9 cellular contexts compared by ENCODE assay signal in the genomic region with DNA sequence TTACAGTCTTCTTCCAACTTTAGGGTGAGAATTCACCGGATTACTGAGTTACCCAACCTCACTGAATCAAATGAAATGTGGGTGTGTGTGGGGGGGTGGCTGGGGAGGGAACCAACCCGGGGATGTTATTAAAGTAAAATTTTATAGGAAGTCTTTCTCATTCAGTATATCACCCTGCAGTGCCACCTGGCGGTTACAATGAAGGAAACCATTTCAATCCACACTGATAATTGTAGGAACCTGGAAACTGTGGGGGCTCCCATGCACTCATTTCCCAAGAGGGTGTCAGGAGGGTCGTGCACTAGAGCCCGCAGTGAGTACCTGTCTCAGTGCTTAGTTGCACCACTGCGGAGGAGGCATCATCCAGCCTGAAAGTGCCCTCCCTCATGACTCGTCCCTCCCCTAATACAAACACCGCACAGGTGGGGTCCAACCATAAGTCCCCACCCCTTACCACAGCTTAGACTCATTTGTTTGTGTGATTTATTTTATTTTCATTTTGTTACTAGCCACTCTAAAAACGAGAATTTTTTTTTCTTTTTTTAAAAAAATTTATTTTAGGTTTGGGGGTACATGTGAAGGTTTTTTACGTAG. TPM values are rescaled to one million over a fixed set of nuclear protein-coding genes. Genes with fewer than 3 reads are reported as not detected.
DNase-seq lines count a peak whose midpoint lies in the region; ATAC-seq and TF ChIP-seq lines count a peak whose summit lies in the region.
"Had no signal": no experiment of that assay in that cellular context is flagged by ENCODE, and none has a peak within 500 bp of the region (broad histone marks: within the 10 kb centered on the region; RNA-seq: fewer than 3 reads in every experiment).

No MANE protein-coding gene starts in this region.

- TF ChIP-seq CTCF in liver (IDR thresholded peaks at IDR 0.05; ENCODE audit: low read depth, low read length, missing input control) = peak; percentile 55

- ATAC-seq in HG03342 (IDR thresholded peaks at IDR 0.05; ENCODE audit: unreplicated experiment) = no peak
- ATAC-seq: activated naive CD4-positive, alpha-beta T cell treated with anti-CD3 and anti-CD28 coated beads, Interleukin-2, amount 50 U/mL, for 72 hours had no signal

- H3K4me3 ChIP-seq in liver (ENCODE audit: low read depth in 1 of 3, low read length in 3 of 3) = no peak overlapping the region

- no peaks in the 10 kb centered on the region for H3K9me3 ChIP-seq in liver (ENCODE audit: control insufficient read depth in 4 of 4, low read length in 3 of 4)

- peak; percentile 66 to 75 for TF ChIP-seq RAD21 in liver (IDR thresholded peaks at IDR 0.05)

- no peak overlapping the region for H3K9ac ChIP-seq in liver (ENCODE audit: low read depth in 1 of 2, low read length in 2 of 2)

- H3K4me1 ChIP-seq in liver (ENCODE audit: control insufficient read depth in 4 of 4, insufficient read depth in 4 of 4, low read length in 3 of 4) = no peaks in the 10 kb centered on the region

- DNase-seq in GF-D8 (lab: John Stamatoyannopoulos, UW) (peak; percentile 6), LoVo (ENCODE audit: low spot score) (peak; percentile 61), T-helper 9 cell (peak; percentile 4), cerebellar cortex (ENCODE audit: low spot score) (peak; percentile 33), T1000 (lab: John Stamatoyannopoulos, UW) (no peak)
- DNase-seq in stimulated activated CD8-positive, alpha-beta memory T cell treated with anti-CD3 and anti-CD28 coated beads, Interleukin-4, amount 100 ng/mL, for 4 hours (ENCODE audit: low read depth in 2 of 2, low spot score in 1 of 2) = peak; percentile 4 to 15

- no peak overlapping the region for H3K27ac ChIP-seq in liver (ENCODE audit: low read depth in 1 of 2, low read length in 2 of 2)

- H3K27me3 ChIP-seq in liver (ENCODE audit: control insufficient read depth in 4 of 4, insufficient read depth in 4 of 4, low read length in 3 of 4) = peaks cover 0 to 5% (median 0%) of the 10 kb centered on the region in 4 donors

- no peaks in the 10 kb centered on the region for H3K36me3 ChIP-seq in liver (ENCODE audit: control insufficient read depth in 4 of 4, insufficient read depth in 3 of 4, low read depth in 1 of 4, low read length in 3 of 4)

- 29% methylated on average over 10 of the region's 10 CpGs for WGBS in liver

TF ChIP-seq in liver, 16 proteins besides CTCF, POLR2A, EP300 and RAD21:
- TF ChIP-seq NR2F2 (IDR thresholded peaks at IDR 0.05) = no peak
- TF ChIP-seq HNF4G (IDR thresholded peaks at IDR 0.05) = no peak
- no peak for TF ChIP-seq HNF4A (conservative IDR thresholded peaks at IDR 0.05)
- TF ChIP-seq, protein P1, sequence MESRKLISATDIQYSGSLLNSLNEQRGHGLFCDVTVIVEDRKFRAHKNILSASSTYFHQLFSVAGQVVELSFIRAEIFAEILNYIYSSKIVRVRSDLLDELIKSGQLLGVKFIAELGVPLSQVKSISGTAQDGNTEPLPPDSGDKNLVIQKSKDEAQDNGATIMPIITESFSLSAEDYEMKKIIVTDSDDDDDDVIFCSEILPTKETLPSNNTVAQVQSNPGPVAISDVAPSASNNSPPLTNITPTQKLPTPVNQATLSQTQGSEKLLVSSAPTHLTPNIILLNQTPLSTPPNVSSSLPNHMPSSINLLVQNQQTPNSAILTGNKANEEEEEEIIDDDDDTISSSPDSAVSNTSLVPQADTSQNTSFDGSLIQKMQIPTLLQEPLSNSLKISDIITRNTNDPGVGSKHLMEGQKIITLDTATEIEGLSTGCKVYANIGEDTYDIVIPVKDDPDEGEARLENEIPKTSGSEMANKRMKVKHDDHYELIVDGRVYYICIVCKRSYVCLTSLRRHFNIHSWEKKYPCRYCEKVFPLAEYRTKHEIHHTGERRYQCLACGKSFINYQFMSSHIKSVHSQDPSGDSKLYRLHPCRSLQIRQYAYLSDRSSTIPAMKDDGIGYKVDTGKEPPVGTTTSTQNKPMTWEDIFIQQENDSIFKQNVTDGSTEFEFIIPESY (IDR thresholded peaks at IDR 0.05) = no peak
- no peak for TF ChIP-seq FOXA2 (IDR thresholded peaks at IDR 0.05)
- TF ChIP-seq YY1 (IDR thresholded peaks at IDR 0.05) = no peak
- no peak for TF ChIP-seq FOXA1 (IDR thresholded peaks at IDR 0.05)
- TF ChIP-seq SP1 (IDR thresholded peaks at IDR 0.05) = no peak
- TF ChIP-seq RXRA (IDR thresholded peaks at IDR 0.05) = no peak
- TF ChIP-seq, protein P2, sequence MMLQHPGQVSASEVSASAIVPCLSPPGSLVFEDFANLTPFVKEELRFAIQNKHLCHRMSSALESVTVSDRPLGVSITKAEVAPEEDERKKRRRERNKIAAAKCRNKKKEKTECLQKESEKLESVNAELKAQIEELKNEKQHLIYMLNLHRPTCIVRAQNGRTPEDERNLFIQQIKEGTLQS (IDR thresholded peaks at IDR 0.05) = no peak
- TF ChIP-seq TAF1 (conservative IDR thresholded peaks at IDR 0.05) = no peak
- no peak for TF ChIP-seq GABPA (IDR thresholded peaks at IDR 0.05 in 1 of 2, conservative IDR thresholded peaks at IDR 0.05 in 1 of 2)
- TF ChIP-seq, protein P3, sequence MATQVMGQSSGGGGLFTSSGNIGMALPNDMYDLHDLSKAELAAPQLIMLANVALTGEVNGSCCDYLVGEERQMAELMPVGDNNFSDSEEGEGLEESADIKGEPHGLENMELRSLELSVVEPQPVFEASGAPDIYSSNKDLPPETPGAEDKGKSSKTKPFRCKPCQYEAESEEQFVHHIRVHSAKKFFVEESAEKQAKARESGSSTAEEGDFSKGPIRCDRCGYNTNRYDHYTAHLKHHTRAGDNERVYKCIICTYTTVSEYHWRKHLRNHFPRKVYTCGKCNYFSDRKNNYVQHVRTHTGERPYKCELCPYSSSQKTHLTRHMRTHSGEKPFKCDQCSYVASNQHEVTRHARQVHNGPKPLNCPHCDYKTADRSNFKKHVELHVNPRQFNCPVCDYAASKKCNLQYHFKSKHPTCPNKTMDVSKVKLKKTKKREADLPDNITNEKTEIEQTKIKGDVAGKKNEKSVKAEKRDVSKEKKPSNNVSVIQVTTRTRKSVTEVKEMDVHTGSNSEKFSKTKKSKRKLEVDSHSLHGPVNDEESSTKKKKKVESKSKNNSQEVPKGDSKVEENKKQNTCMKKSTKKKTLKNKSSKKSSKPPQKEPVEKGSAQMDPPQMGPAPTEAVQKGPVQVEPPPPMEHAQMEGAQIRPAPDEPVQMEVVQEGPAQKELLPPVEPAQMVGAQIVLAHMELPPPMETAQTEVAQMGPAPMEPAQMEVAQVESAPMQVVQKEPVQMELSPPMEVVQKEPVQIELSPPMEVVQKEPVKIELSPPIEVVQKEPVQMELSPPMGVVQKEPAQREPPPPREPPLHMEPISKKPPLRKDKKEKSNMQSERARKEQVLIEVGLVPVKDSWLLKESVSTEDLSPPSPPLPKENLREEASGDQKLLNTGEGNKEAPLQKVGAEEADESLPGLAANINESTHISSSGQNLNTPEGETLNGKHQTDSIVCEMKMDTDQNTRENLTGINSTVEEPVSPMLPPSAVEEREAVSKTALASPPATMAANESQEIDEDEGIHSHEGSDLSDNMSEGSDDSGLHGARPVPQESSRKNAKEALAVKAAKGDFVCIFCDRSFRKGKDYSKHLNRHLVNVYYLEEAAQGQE (IDR thresholded peaks at IDR 0.05) = no peak
- no peak for TF ChIP-seq EGR1 (IDR thresholded peaks at IDR 0.05; ENCODE audit: low read depth in 2 of 2)
- TF ChIP-seq, protein P4, sequence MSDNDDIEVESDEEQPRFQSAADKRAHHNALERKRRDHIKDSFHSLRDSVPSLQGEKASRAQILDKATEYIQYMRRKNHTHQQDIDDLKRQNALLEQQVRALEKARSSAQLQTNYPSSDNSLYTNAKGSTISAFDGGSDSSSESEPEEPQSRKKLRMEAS (IDR thresholded peaks at IDR 0.05) = no peak
- TF ChIP-seq JUND (IDR thresholded peaks at IDR 0.05) = no peak

RNA-seq across cellular contexts. Expression of a gene that starts 29.1 kb away (rescaled TPM):
- total RNA-seq in liver = under 1 TPM in 1 of 2 donors, not detected in 1; 0.08 TPM
- polyA plus RNA-seq in liver = under 1 TPM in 1 of 2 donors, not detected in 1; 0.03 TPM
- total RNA-seq: activated naive CD4-positive, alpha-beta T cell treated with anti-CD3 and anti-CD28 coated beads, Interleukin-2, amount 50 U/mL, for 72 hours had no signal
